26 cellular contexts compared by ENCODE assay signal in the genomic region with DNA sequence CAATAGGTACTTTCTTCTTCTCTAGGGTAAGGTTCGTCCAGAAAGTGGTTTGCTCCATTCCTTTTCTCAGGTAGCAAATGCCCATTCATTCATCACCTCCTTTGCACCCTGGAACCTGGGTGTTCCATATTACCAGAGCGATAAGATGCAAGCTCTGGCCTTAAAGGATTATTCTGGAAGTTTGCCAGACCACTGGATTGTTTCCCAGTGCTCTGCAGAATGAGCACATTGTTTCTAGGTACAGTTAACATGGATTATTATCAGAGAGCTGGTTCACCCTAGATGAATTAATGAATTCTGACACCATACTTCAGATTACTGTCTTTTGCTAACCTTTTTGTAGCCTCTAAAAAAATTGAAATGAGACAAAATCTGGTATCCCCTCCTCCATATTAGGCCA.
DNase-seq lines count a peak whose midpoint lies in the region.
"Had no signal": no experiment of that assay in that cellular context is flagged by ENCODE, and none has a peak within 500 bp of the region (broad histone marks: within the 10 kb centered on the region; RNA-seq: fewer than 3 reads in every experiment).

No MANE protein-coding gene starts in this region.

- DNase-seq in DMS 273 (lab: John Stamatoyannopoulos, UW; ENCODE audit: unreplicated experiment) = peak; percentile 9
- DNase-seq in DMS 273 treated with DMSO at 0.1 percent for 48 hours (lab: John Stamatoyannopoulos, UW) = no peak
- DNase-seq in NCI-H226 = peak; percentile 36
- DNase-seq in dermis blood vessel endothelial cell = peak; percentile 49
- DNase-seq in renal cortical epithelial cell (ENCODE audit: low read depth) = peak; percentile 43
- no peak for DNase-seq in substantia nigra (lab: John Stamatoyannopoulos, UW)
- DNase-seq in activated effector memory CD4-positive, alpha-beta T cell treated with Interleukin-2 at 50 U/mL for 16 hours = no peak
- DNase-seq in COLO668 (lab: John Stamatoyannopoulos, UW; ENCODE audit: unreplicated experiment) = no peak
- DNase-seq: activated B cell treated with CpG ODN at 0.5 μM for 24 hours; activated CD4-positive, alpha-beta memory T cell treated with anti-CD3 and anti-CD28 coated beads, Interleukin-2, amount 10 ng/mL, durations not matched to agents 7 days and 5 days; amygdala; cerebellar nuclear complex; effector CD4-positive, alpha-beta T cell; HCEC 1CT; left ventricle myocardium inferior; MG63; NCI-H1694; NCI-H2227 treated with DMSO at 0.1 percent for 48 hours; NK-92 treated with Interleukin-12 subunit alpha and Interleukin-12 subunit beta, amount 100 ng/mL, for 24 hours; Peyer's patch; stimulated activated naive CD8-positive, alpha-beta T cell treated with anti-CD3 and anti-CD28 coated beads, Interleukin-15, Interleukin-2, amounts not matched to agents 100 U/mL and 50 U/mL, for 24 hours had no signal

- no peak overlapping the region for H3K27ac ChIP-seq in substantia nigra (ENCODE audit: low read depth, low read length, poor library complexity, severe bottlenecking)
- H3K27ac ChIP-seq: 22Rv1, esophagus muscularis mucosa, left ventricle myocardium inferior, Peyer's patch, prostate gland, skin epidermis, tibial nerve had no signal

Comparison
In these comparisons a context has a peak if more than half of its experiments do, and no peak if none do; other contexts are left out.
1. DNase-seq: peak in DMS 273 (single experiment), NCI-H226 (single experiment), dermis blood vessel endothelial cell (single experiment) and renal cortical epithelial cell (single experiment); none in DMS 273 treated with DMSO at 0.1 percent for 48 hours (single experiment), substantia nigra (0 of 49), activated effector memory CD4-positive, alpha-beta T cell treated with Interleukin-2 at 50 U/mL for 16 hours (single experiment) and COLO668 (single experiment).